Comparison of ENCODE assay signal across 22 cellular contexts in genomic region chr21:34623519-34623918, GRCh38. TPM values are rescaled to one million over a fixed set of nuclear protein-coding genes. Genes with fewer than 3 reads are reported as not detected.
DNase-seq lines count a peak whose midpoint lies in the region; ATAC-seq, FAIRE-seq and TF ChIP-seq lines count a peak whose summit lies in the region.
"Had no signal": no experiment of that assay in that cellular context is flagged by ENCODE, and none has a peak within 500 bp of the region (broad histone marks: within the 10 kb centered on the region; RNA-seq: fewer than 3 reads in every experiment).

No MANE protein-coding gene starts in this region.

- ATAC-seq in right cardiac atrium (no peak), GM12878 (peak; percentile 40; the same call in 2 of the 3 replicates)

- TF ChIP-seq CTCF in left ventricle myocardium inferior (IDR thresholded peaks at IDR 0.05; ENCODE audit: borderline replicate concordance) (no peak), GM12878 (IDR thresholded peaks at IDR 0.05 in 2 of 3, conservative IDR thresholded peaks at IDR 0.05 in 1 of 3; ENCODE audit: control insufficient read depth in 2 of 3, extremely low read depth in 1 of 3, insufficient read depth in 1 of 3, low read depth in 3 of 3, low read length in 3 of 3) (no peak), thyroid gland (IDR thresholded peaks at IDR 0.05) (no peak), ascending aorta (IDR thresholded peaks at IDR 0.05) (no peak)

- TF ChIP-seq RAD21 in GM12878 (IDR thresholded peaks at IDR 0.05; ENCODE audit: insufficient read depth, low read depth, low read length) = no peak

- no peaks in the 10 kb centered on the region for H3K9me3 ChIP-seq in left ventricle myocardium inferior (replicated peaks)
- no peaks in the 10 kb centered on the region for H3K9me3 ChIP-seq in right cardiac atrium (ENCODE audit: control insufficient read depth, low read length)
- no peaks in the 10 kb centered on the region for H3K9me3 ChIP-seq in GM12878 (replicated peaks; ENCODE audit: control insufficient read depth, insufficient read depth, low read length)
- no peaks in the 10 kb centered on the region for H3K9me3 ChIP-seq in thyroid gland
- H3K9me3 ChIP-seq in ascending aorta = no peaks in the 10 kb centered on the region
- H3K9me3 ChIP-seq: BE2C, SJSA1 had no signal

- RAD21 ChIA-PET in GM12878 (lab: Charles Lee; ENCODE audit: unreplicated experiment) = no interaction called here

- no peak overlapping the region for H2AFZ ChIP-seq in GM12878 (ENCODE audit: control insufficient read depth, low read depth, low read length)

- 75% methylated on average over 4 of the region's 4 CpGs for WGBS in right cardiac atrium
- WGBS in GM12878 (ENCODE audit: insufficient coverage, insufficient replicate concordance, low lambda C conversion rate, missing lambda C conversion rate) = 56% methylated on average over 4 of the region's 4 CpGs
- WGBS in thyroid gland, 2 donors = 76 to 79% methylated on average over 4 of the region's 4 CpGs

- H3K27me3 ChIP-seq in left ventricle myocardium inferior (ENCODE audit: low read depth) (peaks cover 7% of the 10 kb centered on the region), right cardiac atrium (ENCODE audit: control insufficient read depth, insufficient read depth) (no peaks in the 10 kb centered on the region), GM12878 (replicated peaks in 1 of 2; ENCODE audit: control insufficient read depth in 2 of 2, insufficient read depth in 2 of 2, low read length in 1 of 2) (no peaks in the 10 kb centered on the region), thyroid gland (no peaks in the 10 kb centered on the region), ascending aorta (no peaks in the 10 kb centered on the region)
- H3K27me3 ChIP-seq: SJSA1 had no signal

- H3K4me1 ChIP-seq in left ventricle myocardium inferior (peaks cover 26% of the 10 kb centered on the region), right cardiac atrium (ENCODE audit: control insufficient read depth, insufficient read depth, low read length) (no peaks in the 10 kb centered on the region), GM12878 (ENCODE audit: control insufficient read depth, insufficient read depth, low read length) (peaks cover 11% of the 10 kb centered on the region), thyroid gland (no peaks in the 10 kb centered on the region), ascending aorta (no peaks in the 10 kb centered on the region)
- H3K4me1 ChIP-seq: BE2C, SJSA1 had no signal

- DNase-seq in left ventricle myocardium inferior = no peak
- no peak for DNase-seq in right cardiac atrium
- DNase-seq in NOMO-1 treated with DMSO at 0.1 percent for 48 hours (lab: John Stamatoyannopoulos, UW; ENCODE audit: unreplicated experiment) = peak; percentile 47
- no peak for DNase-seq in GM12878 (ENCODE audit: low read depth, low spot score)
- no peak for DNase-seq in nucleus accumbens (lab: John Stamatoyannopoulos, UW)
- no peak for DNase-seq in AG20443 (ENCODE audit: low spot score)
- DNase-seq in thyroid gland = no peak
- no peak for DNase-seq in ascending aorta (ENCODE audit: low spot score in 2 of 2)
- DNase-seq: BE2C; CD8-positive, alpha-beta memory T cell; DMS53; EL; NCI-H1048; NCI-H1436; NCI-H1930; NCI-H2171; NCI-H446; NCI-H526 treated with DMSO at 0.1 percent for 48 hours; NK-92 treated with Interleukin-12 subunit alpha and Interleukin-12 subunit beta, amount 100 ng/mL, for 24 hours had no signal

- H3K79me2 ChIP-seq in GM12878 (ENCODE audit: control insufficient read depth, insufficient read depth, low read length) = no peaks in the 10 kb centered on the region

- H3K9ac ChIP-seq in GM12878 (ENCODE audit: control insufficient read depth, insufficient read depth, low read length) = no peak overlapping the region

- FAIRE-seq in GM12878 (lab: Jason Lieb, UNC) = no peak
- FAIRE-seq: H1 had no signal

- in situ Hi-C loops in GM12878 (cut with MboI) = no loop called here

- POLR2A ChIA-PET in GM12878 (lab: Charles Lee) = no interaction called here

- CTCF ChIA-PET in GM12878 (lab: Yijun Ruan, JAX) = interaction anchor here (0.7 to 4.0 kb wide), 6 partner anchors 8 to 115 kb away, joined by 3 to 18 read pairs (median 4); no protein-coding TSS in a partner anchor

- no peak for TF ChIP-seq EP300 in GM12878 (IDR thresholded peaks at IDR 0.05; ENCODE audit: borderline replicate concordance in 1 of 2, control insufficient read depth in 1 of 2, low read depth in 2 of 2, low read length in 2 of 2)

- H3K36me3 ChIP-seq in left ventricle myocardium inferior (no peaks in the 10 kb centered on the region), GM12878 (ENCODE audit: control insufficient read depth in 2 of 2, insufficient read depth in 2 of 2, low read length in 1 of 2) (no peaks in the 10 kb centered on the region), thyroid gland (no peaks in the 10 kb centered on the region), ascending aorta (no peaks in the 10 kb centered on the region)
- H3K36me3 ChIP-seq: BE2C, SJSA1 had no signal

- TF ChIP-seq POLR2A in GM12878 (IDR thresholded peaks at IDR 0.05; ENCODE audit: low read depth, low read length) (no peak), thyroid gland (IDR thresholded peaks at IDR 0.05) (no peak)

- peak overlapping the region; percentile 15; the same call in 1 of the 2 replicates for H3K4me2 ChIP-seq in GM12878 (ENCODE audit: control insufficient read depth, insufficient read depth)

- H3K27ac ChIP-seq in left ventricle myocardium inferior (replicated peaks) (peak overlapping the region; percentile 16), right cardiac atrium (ENCODE audit: low read length) (no peak overlapping the region), GM12878 (ENCODE audit: control insufficient read depth, insufficient read depth) (0 out of 2 replicates have a peak overlapping the region, but pooled peaks have one; percentile 33), thyroid gland (no peak overlapping the region), ascending aorta (no peak overlapping the region)
- H3K27ac ChIP-seq: SJSA1 had no signal

- H4K20me1 ChIP-seq in GM12878 (ENCODE audit: control insufficient read depth, insufficient read depth) = no peaks in the 10 kb centered on the region

- H3K4me3 ChIP-seq in left ventricle myocardium inferior (no peak overlapping the region), right cardiac atrium (ENCODE audit: low read length) (no peak overlapping the region), GM12878 (no peak overlapping the region), thyroid gland (replicated peaks in 1 of 3) (no peak overlapping the region), ascending aorta (no peak overlapping the region)
- H3K4me3 ChIP-seq: SJSA1 had no signal

- intact Hi-C loops in left ventricle myocardium inferior (cut with micrococcal nuclease) (no loop called here), right cardiac atrium (cut with DNase I) (no loop called here), GM12878 (cut with micrococcal nuclease; ENCODE audit: unreplicated experiment) (no loop called here), thyroid gland (cut with DNase I) (no loop called here), ascending aorta (cut with DNase I) (no loop called here)

- BruUV-seq in GM12878 (replicated peaks; lab: Mats Ljungman, UMichigan) = no TSS peak

- SMC1A ChIA-PET in GM12878 (lab: Charles Lee; ENCODE audit: uncharacterized antibody, unreplicated experiment) = interaction anchor here (1.1 to 1.6 kb wide), 2 partner anchors 8 to 14 kb away, joined by 4 to 7 read pairs; no protein-coding TSS in a partner anchor

RNA-seq across cellular contexts. Expression of gene RCAN1, which starts 8.6 kb away (rescaled TPM):
- 75.3 TPM for total RNA-seq in left ventricle myocardium inferior
- total RNA-seq in right cardiac atrium = 10 to 100 TPM; 26.7 to 39.7 (median 30.7) TPM
- polyA plus RNA-seq in right cardiac atrium = 32.4 TPM
- total RNA-seq in GM12878 (2013; cell fraction: nucleolus; rRNA removed) = 1.9 and 2.1 TPM in 2 replicates
- 10.1 and 10.5 TPM in 2 replicates for total RNA-seq in GM12878 (2014; rRNA removed)
- 11.0 and 11.4 TPM in 2 replicates for total RNA-seq in GM12878 (2014; rRNA removed; fragmentation: Illumina TruSeq; extraction: Trizol)
- 11.1 and 12.9 TPM in 2 replicates for total RNA-seq in GM12878 (2021)
- 4.7 TPM for polyA plus RNA-seq in GM12878 (2011; ENCODE audit: low read depth)
- 6.7 and 8.0 TPM in 2 replicates for polyA plus RNA-seq in GM12878 (2011; rRNA removed)
- polyA plus RNA-seq in GM12878 (2011; cell fraction: cytosol; rRNA removed) = 3.1 and 3.3 TPM in 2 replicates
- polyA plus RNA-seq in GM12878 (2011; cell fraction: nucleus; rRNA removed) = 1.9 and 2.8 TPM in 2 replicates
- polyA plus RNA-seq in GM12878 (2012) = 5.2 and 5.7 TPM in 2 replicates
- 12.2 and 13.5 TPM in 2 replicates for polyA plus RNA-seq in GM12878 (2014; fragmentation: Illumina TruSeq; extraction: Trizol)
- 1 to 10 TPM; 5.1 to 8.8 TPM for polyA plus RNA-seq in GM12878 (2014; fragmentation: Nextera tagmentation; extraction: Ambion mirVana)
- polyA plus RNA-seq in GM12878 (2014; rRNA removed) = 10.1 and 11.2 TPM in 2 replicates
- 10 to 100 TPM in 1 of 2 experiments, 1 to 10 TPM in 1; 2.8 to 12.3 TPM for polyA plus RNA-seq in GM12878 (2016; fragmentation: Nextera tagmentation; extraction: Ambion mirVana)
- polyA minus RNA-seq in GM12878 (2011; rRNA and poly(A)+ RNA removed) = 4.7 and 4.8 TPM in 2 replicates
- polyA minus RNA-seq in GM12878 (2011; cell fraction: cytosol; rRNA and poly(A)+ RNA removed) = 1.3 and 3.5 TPM in 2 replicates
- 0.85 and 1.7 TPM in 2 replicates for polyA minus RNA-seq in GM12878 (2011; cell fraction: nucleus; rRNA and poly(A)+ RNA removed)
- total RNA-seq in thyroid gland = 10 to 100 TPM; 24.5 to 32.7 (median 29.0) TPM
- 12.5 TPM for total RNA-seq in ascending aorta

RNA-seq across cellular contexts. Expression of gene CLIC6, which starts 45.3 kb away (rescaled TPM):
- total RNA-seq in left ventricle myocardium inferior = 11.2 TPM
- 10 to 100 TPM in 3 of 4 donors, 1 to 10 TPM in 1; 7.1 to 13.7 (median 12.8) TPM for total RNA-seq in right cardiac atrium
- 6.1 TPM for polyA plus RNA-seq in right cardiac atrium
- total RNA-seq in GM12878 (2013; cell fraction: nucleolus; rRNA removed) = 7.1 and 7.6 TPM in 2 replicates
- 9.3 and 10.0 TPM in 2 replicates for total RNA-seq in GM12878 (2014; rRNA removed)
- 10.8 and 10.9 TPM in 2 replicates for total RNA-seq in GM12878 (2014; rRNA removed; fragmentation: Illumina TruSeq; extraction: Trizol)
- 31.9 and 34.1 TPM in 2 replicates for total RNA-seq in GM12878 (2021)
- polyA plus RNA-seq in GM12878 (2011; ENCODE audit: low read depth) = 13.8 TPM
- polyA plus RNA-seq in GM12878 (2011; rRNA removed) = 5.7 and 6.6 TPM in 2 replicates
- polyA plus RNA-seq in GM12878 (2011; cell fraction: cytosol; rRNA removed) = 3.2 and 5.1 TPM in 2 replicates
- polyA plus RNA-seq in GM12878 (2011; cell fraction: nucleus; rRNA removed) = 3.4 and 5.3 TPM in 2 replicates
- 16.6 and 19.3 TPM in 2 replicates for polyA plus RNA-seq in GM12878 (2012)
- polyA plus RNA-seq in GM12878 (2014; fragmentation: Illumina TruSeq; extraction: Trizol) = 32.2 and 39.5 TPM in 2 replicates
- 10 to 100 TPM in 1 of 2 experiments, 1 to 10 TPM in 1; 8.4 to 15.4 TPM for polyA plus RNA-seq in GM12878 (2014; fragmentation: Nextera tagmentation; extraction: Ambion mirVana)
- polyA plus RNA-seq in GM12878 (2014; rRNA removed) = 13.0 and 13.4 TPM in 2 replicates
- polyA plus RNA-seq in GM12878 (2016; fragmentation: Nextera tagmentation; extraction: Ambion mirVana) = 10 to 100 TPM in 1 of 2 experiments, 1 to 10 TPM in 1; 9.0 to 11.4 TPM
- 1.6 and 2.3 TPM in 2 replicates for polyA minus RNA-seq in GM12878 (2011; rRNA and poly(A)+ RNA removed)
- 1.7 and 2.1 TPM in 2 replicates for polyA minus RNA-seq in GM12878 (2011; cell fraction: cytosol; rRNA and poly(A)+ RNA removed)
- 0.85 and 1.7 TPM in 2 replicates for polyA minus RNA-seq in GM12878 (2011; cell fraction: nucleus; rRNA and poly(A)+ RNA removed)
- total RNA-seq in thyroid gland = 10 to 100 TPM in 2 of 4 donors, 1 to 10 TPM in 2; 3.9 to 23.9 (median 8.0) TPM
- total RNA-seq in ascending aorta = 6.2 TPM
- total RNA-seq: A172, SJSA1 had no signal

Comparison
In these comparisons a context has a peak if more than half of its experiments do, and no peak if none do; other contexts are left out.
1. H3K27ac ChIP-seq: peak in left ventricle myocardium inferior (single experiment) and GM12878 (single experiment); none in right cardiac atrium (single experiment), thyroid gland (0 of 3) and ascending aorta (0 of 2).